Comparison of ENCODE assay signal across 18 cellular contexts in the genomic region with DNA sequence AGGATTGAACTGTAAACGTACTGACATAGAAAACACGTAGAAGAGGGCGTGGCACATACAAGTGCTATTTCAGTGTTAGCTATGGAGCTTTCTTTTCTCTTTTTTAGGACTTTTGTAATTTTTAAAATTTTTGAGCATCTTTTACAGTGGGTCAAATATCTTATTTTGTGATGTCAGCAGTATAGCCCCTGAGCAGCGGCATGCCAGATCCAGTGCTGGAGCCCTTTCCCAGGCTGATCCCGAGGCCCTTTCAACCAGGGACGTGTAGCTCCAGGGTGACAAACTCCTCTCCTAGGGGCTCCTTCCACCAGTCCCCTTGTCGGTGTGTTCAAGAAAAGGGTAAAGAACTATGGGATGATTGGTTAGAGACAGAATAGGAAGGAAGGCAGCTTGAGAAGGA.
"Had no signal": no experiment of that assay in that cellular context is flagged by ENCODE, and none has a peak within 500 bp of the region (broad histone marks: within the 10 kb centered on the region; RNA-seq: fewer than 3 reads in every experiment).

No MANE protein-coding gene starts in this region.

- H3K4me1 ChIP-seq: esophagus muscularis mucosa, foreskin keratinocyte, gastroesophageal sphincter, heart left ventricle, left lung, lower lobe of right lung had no signal

- H3K4me2 ChIP-seq: hepatocyte had no signal

- H3K79me2 ChIP-seq: hepatocyte had no signal

- DNase-seq: dermis blood vessel endothelial cell; dorsolateral prefrontal cortex; effector CD4-positive, alpha-beta T cell; effector memory CD4-positive, alpha-beta T cell; foreskin keratinocyte; heart left ventricle; hypothalamus; left cardiac atrium; left lung; left ventricle myocardium superior; lower lobe of right lung; mesenchymal stem cell; mucosa of descending colon had no signal

- H3K9me3 Mint-ChIP-seq: mesothelial cell of epicardium had no signal

- H3K9me3 ChIP-seq: esophagus muscularis mucosa, gastroesophageal sphincter, heart left ventricle, left lung, lower lobe of right lung, mucosa of descending colon had no signal

- H3K27me3 ChIP-seq: dorsolateral prefrontal cortex, esophagus muscularis mucosa, foreskin keratinocyte, gastroesophageal sphincter, hepatocyte, left lung had no signal

- H2AFZ ChIP-seq: hepatocyte had no signal

- H3K4me3 Mint-ChIP-seq: mesothelial cell of epicardium had no signal

- H3K36me3 ChIP-seq: esophagus muscularis mucosa, gastroesophageal sphincter, heart left ventricle, left lung, lower lobe of right lung had no signal

- H3K27ac ChIP-seq: coronary artery, dorsolateral prefrontal cortex, esophagus muscularis mucosa, foreskin keratinocyte, gastroesophageal sphincter, heart left ventricle, hepatocyte, left lung, lower lobe of right lung had no signal

- H3K4me1 Mint-ChIP-seq: mesothelial cell of epicardium had no signal

- H3K4me3 ChIP-seq: coronary artery, dorsolateral prefrontal cortex, esophagus muscularis mucosa, gastroesophageal sphincter, heart left ventricle, hepatocyte, left lung, lower lobe of right lung, mucosa of descending colon had no signal

- H3K36me3 Mint-ChIP-seq: mesothelial cell of epicardium had no signal

- ATAC-seq: foreskin keratinocyte, gastroesophageal sphincter, heart left ventricle, left cardiac atrium, left lung, left ventricle myocardium superior, lower lobe of right lung, mucosa of descending colon had no signal

- H3K27ac Mint-ChIP-seq: mesothelial cell of epicardium had no signal
